Comparison of ENCODE assay signal across 29 cellular contexts in genomic region chr15:81012588-81012987, GRCh38.
"Had no signal": no experiment of that assay in that cellular context is flagged by ENCODE, and none has a peak within 500 bp of the region (broad histone marks: within the 10 kb centered on the region; RNA-seq: fewer than 3 reads in every experiment).

No MANE protein-coding gene starts in this region.

- H3K9me3 Mint-ChIP-seq: activated CD4-positive, alpha-beta memory T cell treated with anti-CD3 and anti-CD28 coated beads for 36 hours; activated CD4-positive, alpha-beta T cell treated with anti-CD3 and anti-CD28 coated beads, Interleukin-2, amount 10 ng/mL, durations not matched to agents 24 days and 14 days; activated naive CD4-positive, alpha-beta T cell treated with anti-CD3 and anti-CD28 coated beads, Interleukin-2, amount 10 ng/mL, durations not matched to agents 7 days and 5 days; activated naive CD4-positive, alpha-beta T cell treated with anti-CD3 and anti-CD28 coated beads, Interleukin-2, amount 50 U/mL, for 72 hours; activated naive CD8-positive, alpha-beta T cell treated with anti-CD3 and anti-CD28 coated beads, Interleukin-2, amount 10 ng/mL, durations not matched to agents 7 days and 5 days; activated T-cell treated with anti-CD3 and anti-CD28 coated beads, Interleukin-2, amount 50 U/mL, for 24 hours; activated T-cell treated with anti-CD3 and anti-CD28 coated beads, Interleukin-2, amount 50 U/mL, for 72 hours; brain; dendritic cell treated with granulocyte-macrophage colony-stimulating factor and Interleukin-4, amounts not matched to agents 40 ng/mL and 50 ng/mL, for 4 days had no signal

- H3K36me3 ChIP-seq: ascending aorta, breast epithelium, cardiac muscle cell, esophagus muscularis mucosa, gastroesophageal sphincter had no signal

- H3K4me3 ChIP-seq: ascending aorta, breast epithelium, cardiac muscle cell, coronary artery, dorsolateral prefrontal cortex, esophagus muscularis mucosa, gastroesophageal sphincter had no signal

- DNase-seq: activated CD4-positive, alpha-beta memory T cell treated with anti-CD3 and anti-CD28 coated beads for 36 hours; activated CD4-positive, alpha-beta T cell treated with anti-CD3 and anti-CD28 coated beads for 36 hours; activated CD4-positive, alpha-beta T cell treated with anti-CD3 and anti-CD28 coated beads, Interleukin-2, amount 10 ng/mL, durations not matched to agents 24 days and 14 days; activated CD4-positive, CD25-positive, alpha-beta regulatory T cell; activated CD4-positive, CD25-positive, alpha-beta regulatory T cell treated with anti-CD3 and anti-CD28 coated beads, Interleukin-2, amount 50 U/mL, for 72 hours; activated CD8-positive, alpha-beta memory T cell treated with anti-CD3 and anti-CD28 coated beads, Interleukin-2, amount 50 U/mL, for 48 hours; activated gamma-delta T cell; activated naive CD4-positive, alpha-beta T cell; activated naive CD4-positive, alpha-beta T cell treated with anti-CD3 and anti-CD28 coated beads, Interleukin-2, amount 10 ng/mL, durations not matched to agents 7 days and 5 days; activated naive CD8-positive, alpha-beta T cell treated with anti-CD3 and anti-CD28 coated beads, Interleukin-2, amount 10 ng/mL, durations not matched to agents 7 days and 5 days; activated T-cell treated with anti-CD3 and anti-CD28 coated beads for 4 hours; activated T-cell treated with anti-CD3 and anti-CD28 coated beads, Interleukin-2, amount 50 U/mL, for 24 hours; activated T-cell treated with anti-CD3 and anti-CD28 coated beads, Interleukin-2, amount 50 U/mL, for 72 hours; central memory CD4-positive, alpha-beta T cell; effector memory CD4-positive, alpha-beta T cell; erythroblast; foreskin melanocyte; hippocampal formation; T-helper 17 cell had no signal

- H3K4me3 Mint-ChIP-seq: activated CD4-positive, alpha-beta memory T cell treated with anti-CD3 and anti-CD28 coated beads for 36 hours; activated CD4-positive, alpha-beta T cell treated with anti-CD3 and anti-CD28 coated beads for 36 hours; activated CD4-positive, alpha-beta T cell treated with anti-CD3 and anti-CD28 coated beads, Interleukin-2, amount 10 ng/mL, durations not matched to agents 24 days and 14 days; activated naive CD4-positive, alpha-beta T cell treated with anti-CD3 and anti-CD28 coated beads, Interleukin-2, amount 10 ng/mL, durations not matched to agents 7 days and 5 days; activated naive CD8-positive, alpha-beta T cell treated with anti-CD3 and anti-CD28 coated beads, Interleukin-2, amount 10 ng/mL, durations not matched to agents 7 days and 5 days; activated T-cell treated with anti-CD3 and anti-CD28 coated beads, Interleukin-2, amount 50 U/mL, for 24 hours; activated T-cell treated with anti-CD3 and anti-CD28 coated beads, Interleukin-2, amount 50 U/mL, for 72 hours; brain; dendritic cell treated with granulocyte-macrophage colony-stimulating factor and Interleukin-4, amounts not matched to agents 40 ng/mL and 50 ng/mL, for 4 days; T-helper 17 cell had no signal

- H3K36me3 Mint-ChIP-seq: activated naive CD4-positive, alpha-beta T cell treated with anti-CD3 and anti-CD28 coated beads, Interleukin-2, amount 50 U/mL, for 72 hours; brain had no signal

- H3K9me3 ChIP-seq: ascending aorta, breast epithelium, esophagus muscularis mucosa, gastroesophageal sphincter had no signal

- H3K27me3 ChIP-seq: ascending aorta, breast epithelium, cardiac muscle cell, dorsolateral prefrontal cortex, esophagus muscularis mucosa, gastroesophageal sphincter had no signal

- ATAC-seq: activated CD4-positive, alpha-beta T cell treated with anti-CD3 and anti-CD28 coated beads for 36 hours; activated naive CD4-positive, alpha-beta T cell treated with anti-CD3 and anti-CD28 coated beads, Interleukin-2, amount 50 U/mL, for 72 hours; activated T-cell treated with anti-CD3 and anti-CD28 coated beads, Interleukin-2, amount 50 U/mL, for 72 hours; gastroesophageal sphincter; T-helper 17 cell had no signal

- H3K27ac Mint-ChIP-seq: activated CD4-positive, alpha-beta memory T cell treated with anti-CD3 and anti-CD28 coated beads for 36 hours; activated CD4-positive, alpha-beta T cell treated with anti-CD3 and anti-CD28 coated beads for 36 hours; activated CD4-positive, alpha-beta T cell treated with anti-CD3 and anti-CD28 coated beads, Interleukin-2, amount 10 ng/mL, durations not matched to agents 24 days and 14 days; activated naive CD4-positive, alpha-beta T cell treated with anti-CD3 and anti-CD28 coated beads, Interleukin-2, amount 10 ng/mL, durations not matched to agents 7 days and 5 days; activated naive CD4-positive, alpha-beta T cell treated with anti-CD3 and anti-CD28 coated beads, Interleukin-2, amount 50 U/mL, for 72 hours; activated naive CD8-positive, alpha-beta T cell treated with anti-CD3 and anti-CD28 coated beads, Interleukin-2, amount 10 ng/mL, durations not matched to agents 7 days and 5 days; activated T-cell treated with anti-CD3 and anti-CD28 coated beads, Interleukin-2, amount 50 U/mL, for 24 hours; activated T-cell treated with anti-CD3 and anti-CD28 coated beads, Interleukin-2, amount 50 U/mL, for 72 hours; brain; dendritic cell treated with granulocyte-macrophage colony-stimulating factor and Interleukin-4, amounts not matched to agents 40 ng/mL and 50 ng/mL, for 4 days had no signal

- H3K27me3 Mint-ChIP-seq: activated CD4-positive, alpha-beta memory T cell treated with anti-CD3 and anti-CD28 coated beads for 36 hours; activated CD4-positive, alpha-beta T cell treated with anti-CD3 and anti-CD28 coated beads for 36 hours; activated CD4-positive, alpha-beta T cell treated with anti-CD3 and anti-CD28 coated beads, Interleukin-2, amount 10 ng/mL, durations not matched to agents 24 days and 14 days; activated naive CD4-positive, alpha-beta T cell treated with anti-CD3 and anti-CD28 coated beads, Interleukin-2, amount 10 ng/mL, durations not matched to agents 7 days and 5 days; activated T-cell treated with anti-CD3 and anti-CD28 coated beads, Interleukin-2, amount 50 U/mL, for 24 hours; brain; dendritic cell treated with granulocyte-macrophage colony-stimulating factor and Interleukin-4, amounts not matched to agents 40 ng/mL and 50 ng/mL, for 4 days; T-helper 17 cell had no signal

- H3K27ac ChIP-seq: ascending aorta, breast epithelium, cardiac muscle cell, coronary artery, esophagus muscularis mucosa, gastroesophageal sphincter had no signal
